Comparison of ENCODE assay signal across 19 cellular contexts in the genomic region with DNA sequence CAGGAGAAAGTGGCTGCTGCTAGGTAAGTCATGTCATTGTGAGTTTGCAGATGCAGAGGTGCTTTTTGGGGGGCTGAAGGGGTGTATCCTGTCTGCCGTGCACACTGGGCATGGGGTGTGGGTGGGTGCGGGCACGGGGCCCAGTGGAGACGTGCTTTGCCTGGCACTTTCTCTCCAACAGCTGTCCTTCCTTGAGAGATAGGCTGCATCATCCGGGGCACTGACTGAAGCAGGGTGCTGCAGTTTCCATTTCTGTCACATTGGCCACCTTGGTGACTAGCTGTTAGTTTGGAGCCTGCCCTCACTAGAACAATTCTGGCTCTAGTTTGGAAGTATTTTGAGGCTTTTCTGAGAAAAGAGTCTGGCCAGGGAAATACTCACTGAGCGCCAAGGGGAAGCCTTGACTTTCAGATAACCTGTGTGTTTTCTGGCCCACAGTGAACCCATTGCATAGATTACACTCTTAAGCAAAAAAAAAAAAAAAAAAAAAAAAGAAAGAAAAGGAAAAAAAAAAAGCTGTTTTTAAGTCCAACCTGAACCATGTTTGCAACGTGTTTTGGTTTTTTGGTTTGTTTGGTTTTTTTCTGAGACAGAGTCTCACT.
DNase-seq lines count a peak whose midpoint lies in the region; ATAC-seq and TF ChIP-seq lines count a peak whose summit lies in the region.
"Had no signal": no experiment of that assay in that cellular context is flagged by ENCODE, and none has a peak within 500 bp of the region (broad histone marks: within the 10 kb centered on the region; RNA-seq: fewer than 3 reads in every experiment).

No MANE protein-coding gene starts in this region.

- H3K27me3 Mint-ChIP-seq in GM23338 (ENCODE audit: insufficient read depth, low read depth, poor library complexity) = peaks cover 2% of the 10 kb centered on the region

- no peak for DNase-seq in GM23338 (ENCODE audit: low spot score)
- no peak for DNase-seq in ascending aorta (ENCODE audit: low spot score in 2 of 2)
- DNase-seq in myocyte (ENCODE audit: low read depth) = peak; percentile 75
- no peak for DNase-seq in thyroid gland
- DNase-seq in activated gamma-delta T cell treated with Interleukin-2 at 50 U/mL for 16 hours = no peak
- DNase-seq: activated CD8-positive, alpha-beta T cell treated with anti-CD3 and anti-CD28 coated beads, Interleukin-2, amount 10 ng/mL, durations not matched to agents 7 days and 5 days; colonic mucosa; glutamatergic neuron; midbrain; NCI-H187 treated with DMSO at 0.1 percent for 48 hours; stimulated activated CD4-positive, alpha-beta T cell treated with anti-CD3 and anti-CD28 coated beads, Interleukin-12 subunit alpha, Interleukin-12 subunit beta, amount 100 ng/mL, for 4 hours; stimulated activated naive CD4-positive, alpha-beta T cell treated with Interleukin-2 at 50 U/mL for 16 hours; WERI-Rb-1 had no signal

- no peaks in the 10 kb centered on the region for H3K27me3 ChIP-seq in GM23338 (ENCODE audit: insufficient read depth)
- no peaks in the 10 kb centered on the region for H3K27me3 ChIP-seq in ascending aorta
- no peaks in the 10 kb centered on the region for H3K27me3 ChIP-seq in thyroid gland
- H3K27me3 ChIP-seq in gastroesophageal sphincter = no peaks in the 10 kb centered on the region
- H3K27me3 ChIP-seq: adrenal gland, colonic mucosa had no signal

- H3K4me1 ChIP-seq in GM23338 (ENCODE audit: insufficient read depth) = 0 out of 2 replicates have a peak, but pooled peaks cover 5% of the 10 kb centered on the region
- peaks cover 15 to 36% of the 10 kb centered on the region in 2 donors for H3K4me1 ChIP-seq in ascending aorta
- peaks cover 40 to 69% of the 10 kb centered on the region in 2 donors for H3K4me1 ChIP-seq in thyroid gland
- peaks cover 0 to 67% (median 0%) of the 10 kb centered on the region in 3 donors for H3K4me1 ChIP-seq in gastroesophageal sphincter
- H3K4me1 ChIP-seq: adrenal gland, colonic mucosa, parathyroid adenoma had no signal

- H3K9me3 ChIP-seq in ascending aorta (no peaks in the 10 kb centered on the region), thyroid gland (no peaks in the 10 kb centered on the region), gastroesophageal sphincter (no peaks in the 10 kb centered on the region)
- H3K9me3 ChIP-seq: adrenal gland, colonic mucosa had no signal

- H3K36me3 Mint-ChIP-seq in GM23338 (ENCODE audit: low read depth) = peaks cover 21% of the 10 kb centered on the region

- peaks cover 16% of the 10 kb centered on the region for H3K4me1 Mint-ChIP-seq in GM23338

- H3K9me3 Mint-ChIP-seq in GM23338 = no peaks in the 10 kb centered on the region
- H3K9me3 Mint-ChIP-seq: activated T-helper 1 cell treated with anti-CD3 and anti-CD28 coated beads, Interleukin-12 subunit alpha, Interleukin-12 subunit beta, Interleukin-2, Interleukin-4 antibody, amounts not matched to agents 30 ng/mL and 10 ng/mL and 1 ng/mL, durations not matched to agents 14 hours and 24 hours and 36 hours had no signal

- TF ChIP-seq EP300 in gastroesophageal sphincter (IDR thresholded peaks at IDR 0.05) = no peak

- no peak overlapping the region for H3K4me3 Mint-ChIP-seq in GM23338
- H3K4me3 Mint-ChIP-seq: activated CD8-positive, alpha-beta T cell treated with anti-CD3 and anti-CD28 coated beads, Interleukin-2, amount 10 ng/mL, durations not matched to agents 7 days and 5 days; activated T-helper 1 cell treated with anti-CD3 and anti-CD28 coated beads, Interleukin-12 subunit alpha, Interleukin-12 subunit beta, Interleukin-2, Interleukin-4 antibody, amounts not matched to agents 30 ng/mL and 10 ng/mL and 1 ng/mL, durations not matched to agents 14 hours and 24 hours and 36 hours had no signal

- H4K20me1 ChIP-seq in GM23338 (replicated peaks; ENCODE audit: insufficient read depth) = 0 out of 2 replicates have a peak, but pooled peaks cover 4% of the 10 kb centered on the region

- H3K4me2 ChIP-seq in GM23338 = no peak overlapping the region

- intact Hi-C loops in ascending aorta (cut with DNase I) (loop anchor here (10.0 kb wide), 1 partner anchor 433 kb away; a partner anchor contains a TSS), thyroid gland (cut with DNase I) (no loop called here)

- H3K9me2 ChIP-seq in GM23338 (ENCODE audit: insufficient read depth) = no peaks in the 10 kb centered on the region

- no peak for TF ChIP-seq POLR2A in thyroid gland (IDR thresholded peaks at IDR 0.05)
- TF ChIP-seq POLR2A in gastroesophageal sphincter (IDR thresholded peaks at IDR 0.05) = no peak

- ATAC-seq in GM23338 (no peak), HG03095 (IDR thresholded peaks at IDR 0.05; ENCODE audit: unreplicated experiment) (no peak), gastroesophageal sphincter (no peak)
- ATAC-seq: activated CD8-positive, alpha-beta T cell treated with anti-CD3 and anti-CD28 coated beads, Interleukin-2, amount 10 ng/mL, durations not matched to agents 7 days and 5 days had no signal

- H3K27ac Mint-ChIP-seq in GM23338 = peak overlapping the region; percentile 44; the same call in 1 of the 2 replicates
- H3K27ac Mint-ChIP-seq: activated CD8-positive, alpha-beta T cell treated with anti-CD3 and anti-CD28 coated beads, Interleukin-2, amount 10 ng/mL, durations not matched to agents 7 days and 5 days; activated T-helper 1 cell treated with anti-CD3 and anti-CD28 coated beads, Interleukin-12 subunit alpha, Interleukin-12 subunit beta, Interleukin-2, Interleukin-4 antibody, amounts not matched to agents 30 ng/mL and 10 ng/mL and 1 ng/mL, durations not matched to agents 14 hours and 24 hours and 36 hours had no signal

- no peak overlapping the region for H3K27ac ChIP-seq in GM23338 (ENCODE audit: low read depth)
- peak overlapping the region; percentile 3 to 60 for H3K27ac ChIP-seq in ascending aorta
- peak overlapping the region; percentile 43 to 80 (median 75) for H3K27ac ChIP-seq in thyroid gland
- peak overlapping the region in 2 of 4 donors; percentile 68 to 73 for H3K27ac ChIP-seq in gastroesophageal sphincter
- H3K27ac ChIP-seq: adrenal gland, colonic mucosa, epithelial cell of prostate, parathyroid adenoma, WERI-Rb-1 had no signal

- WGBS in thyroid gland, 2 donors = 40 to 42% methylated on average over 7 of the region's 7 CpGs
- WGBS in gastroesophageal sphincter (ENCODE audit: low coverage in 1 of 2), 2 donors = 17 to 38% methylated on average over 1 to 2 of the region's 7 CpGs

- H3F3A ChIP-seq in GM23338 (replicated peaks; ENCODE audit: low read depth) = 0 out of 2 replicates have a peak, but pooled peaks cover 3% of the 10 kb centered on the region

- H3K36me3 ChIP-seq in GM23338 (ENCODE audit: insufficient read depth) (0 out of 2 replicates have a peak, but pooled peaks cover 2% of the 10 kb centered on the region), ascending aorta (peaks cover 28 to 36% of the 10 kb centered on the region in 2 donors), thyroid gland (no peaks in the 10 kb centered on the region), gastroesophageal sphincter (peaks cover 0 to 37% of the 10 kb centered on the region in 2 donors)
- H3K36me3 ChIP-seq: adrenal gland, colonic mucosa, WERI-Rb-1 had no signal

- H3K4me3 ChIP-seq in GM23338 (no peak overlapping the region), ascending aorta (peak overlapping the region in 1 of 2 donors; percentile 31), thyroid gland (replicated peaks in 1 of 3) (no peak overlapping the region), gastroesophageal sphincter (no peak overlapping the region)
- H3K4me3 ChIP-seq: adrenal gland, colonic mucosa had no signal

- H2AFZ ChIP-seq in GM23338 = no peak overlapping the region
- H2AFZ ChIP-seq: parathyroid adenoma had no signal

- TF ChIP-seq CTCF in GM23338 (conservative IDR thresholded peaks at IDR 0.05; ENCODE audit: low read depth in 2 of 2) = no peak
- no peak for TF ChIP-seq CTCF in ascending aorta (IDR thresholded peaks at IDR 0.05)
- TF ChIP-seq CTCF in thyroid gland (IDR thresholded peaks at IDR 0.05) = no peak
- no peak for TF ChIP-seq CTCF in gastroesophageal sphincter (IDR thresholded peaks at IDR 0.05)

- H3K79me2 ChIP-seq in GM23338 (replicated peaks; ENCODE audit: insufficient read depth) = no peaks in the 10 kb centered on the region
- H3K79me2 ChIP-seq: parathyroid adenoma had no signal

TF ChIP-seq in GM23338, 12 proteins besides CTCF, POLR2A, EP300 and RAD21 (continues in another document):
- TF ChIP-seq ZNF331 (CRISPR knock-in tag; IDR thresholded peaks at IDR 0.05; ENCODE audit: low read depth) = no peak
